In the genomic region with DNA sequence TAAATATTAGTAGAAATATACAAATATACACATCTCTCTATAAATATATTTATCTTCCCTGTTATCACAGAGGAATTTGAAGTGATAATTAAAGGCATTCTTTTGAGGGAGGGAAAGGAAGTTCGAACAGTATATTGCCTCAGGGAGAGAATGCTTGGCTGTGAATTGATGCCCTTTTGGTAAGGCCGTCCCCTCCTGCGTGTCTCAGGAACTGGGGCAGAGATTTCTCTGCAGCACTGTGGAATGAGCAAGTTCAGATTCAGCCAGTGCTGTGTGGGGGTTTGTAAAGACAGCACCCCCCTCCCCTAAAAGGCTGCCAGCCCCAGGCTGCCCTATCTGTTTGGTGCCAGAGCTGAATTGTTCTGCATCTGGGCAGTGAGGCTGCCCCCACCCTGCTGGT, we compare ENCODE assay signal across 24 cellular contexts. TPM values are rescaled to one million over a fixed set of nuclear protein-coding genes. Genes with fewer than 3 reads are reported as not detected.
DNase-seq lines count a peak whose midpoint lies in the region; ATAC-seq and TF ChIP-seq lines count a peak whose summit lies in the region.
"Had no signal": no experiment of that assay in that cellular context is flagged by ENCODE, and none has a peak within 500 bp of the region (broad histone marks: within the 10 kb centered on the region; RNA-seq: fewer than 3 reads in every experiment).

No MANE protein-coding gene starts in this region.

- H3K27ac ChIP-seq in heart left ventricle: no peak overlapping the region
- no peak overlapping the region for H3K27ac ChIP-seq in left ventricle myocardium inferior (replicated peaks)
- no peak overlapping the region for H3K27ac ChIP-seq in RWPE2 (ENCODE audit: poor library complexity, severe bottlenecking)
- peak overlapping the region; percentile 1 for H3K27ac ChIP-seq in psoas muscle
- H3K27ac ChIP-seq: BLaER1 treated with 17β-estradiol and CSF1 and Interleukin-3, amounts not matched to agents 10 nM and 100 nM had no signal

- ATAC-seq in heart left ventricle (peak in 3 of 4 donors; percentile 7 to 28 (median 20)), RWPE2 (ENCODE audit: low read depth) (0 out of 3 replicates have a peak, but pooled peaks have one; percentile 37), psoas muscle (peak in 2 of 4 donors; percentile 19 to 30), HG03521 (IDR thresholded peaks at IDR 0.05; ENCODE audit: unreplicated experiment) (no peak), GM18498 (IDR thresholded peaks at IDR 0.05; ENCODE audit: unreplicated experiment) (no peak)
- ATAC-seq: HepG2 had no signal

- H3K4me1 ChIP-seq in heart left ventricle (peaks cover 0 to 32% (median 2%) of the 10 kb centered on the region in 12 donors), left ventricle myocardium inferior (peaks cover 43% of the 10 kb centered on the region), RWPE2 (ENCODE audit: insufficient read depth, poor library complexity, severe bottlenecking) (no peaks in the 10 kb centered on the region), psoas muscle (peaks cover 35% of the 10 kb centered on the region)
- H3K4me1 ChIP-seq: Caco-2 had no signal

- intact Hi-C loops in heart left ventricle (cut with DNase I): no loop called here
- intact Hi-C loops in left ventricle myocardium inferior (cut with micrococcal nuclease): loop anchor here (5.0 kb wide), 1 partner anchor 238 kb away; no protein-coding TSS in a partner anchor
- intact Hi-C loops in psoas muscle (cut with DNase I): loop anchor here in 1 of 2 donors (5.0 kb wide), 1 partner anchor 33 kb away; no protein-coding TSS in a partner anchor

- no peak for TF ChIP-seq POLR2A in heart left ventricle (IDR thresholded peaks at IDR 0.05)

- peaks cover 0 to 28% (median 4%) of the 10 kb centered on the region in 9 donors for H3K36me3 ChIP-seq in heart left ventricle
- H3K36me3 ChIP-seq in left ventricle myocardium inferior: peaks cover 13% of the 10 kb centered on the region
- H3K36me3 ChIP-seq in RWPE2 (ENCODE audit: low read depth): no peaks in the 10 kb centered on the region
- H3K36me3 ChIP-seq in psoas muscle (ENCODE audit: insufficient read depth in 1 of 2, low read depth in 1 of 2): peaks cover 0 to 14% of the 10 kb centered on the region in 2 donors
- H3K36me3 ChIP-seq: BLaER1 treated with 17β-estradiol and CSF1 and Interleukin-3, amounts not matched to agents 10 nM and 100 nM had no signal

- H3K27me3 ChIP-seq in heart left ventricle: peaks cover 0 to 4% (median 0%) of the 10 kb centered on the region in 9 donors
- H3K27me3 ChIP-seq in left ventricle myocardium inferior (ENCODE audit: low read depth): no peaks in the 10 kb centered on the region
- H3K27me3 ChIP-seq in RWPE2 (ENCODE audit: insufficient read depth, poor library complexity, severe bottlenecking): no peaks in the 10 kb centered on the region
- H3K27me3 ChIP-seq in psoas muscle (ENCODE audit: insufficient read depth in 3 of 3, low read length in 2 of 3): no peaks in the 10 kb centered on the region

- TF ChIP-seq CTCF in heart left ventricle (IDR thresholded peaks at IDR 0.05) (no peak), left ventricle myocardium inferior (IDR thresholded peaks at IDR 0.05; ENCODE audit: borderline replicate concordance) (no peak), RWPE2 (IDR thresholded peaks at IDR 0.05; ENCODE audit: poor library complexity, severe bottlenecking) (no peak), psoas muscle (IDR thresholded peaks at IDR 0.05) (no peak)

- H3K9me3 ChIP-seq in heart left ventricle (no peaks in the 10 kb centered on the region), left ventricle myocardium inferior (replicated peaks) (no peaks in the 10 kb centered on the region), RWPE2 (ENCODE audit: severe bottlenecking) (no peaks in the 10 kb centered on the region), psoas muscle (no peaks in the 10 kb centered on the region)
- H3K9me3 ChIP-seq: BLaER1 treated with 17β-estradiol and CSF1 and Interleukin-3, amounts not matched to agents 10 nM and 100 nM; Caco-2 had no signal

- H3K4me3 ChIP-seq in heart left ventricle (no peak overlapping the region), left ventricle myocardium inferior (no peak overlapping the region), RWPE2 (ENCODE audit: severe bottlenecking) (no peak overlapping the region), psoas muscle (no peak overlapping the region)
- H3K4me3 ChIP-seq: BLaER1 treated with 17β-estradiol and CSF1 and Interleukin-3, amounts not matched to agents 10 nM and 100 nM had no signal

- WGBS in heart left ventricle, 4 donors: 21 to 42% (median 25%) methylated on average over 3 of the region's 3 CpGs
- WGBS in psoas muscle, 3 donors: 22 to 44% (median 24%) methylated on average over 3 of the region's 3 CpGs

- DNase-seq in heart left ventricle: no peak
- DNase-seq in left ventricle myocardium inferior: no peak
- no peak for DNase-seq in RWPE2 (ENCODE audit: low spot score)
- no peak for DNase-seq in psoas muscle
- DNase-seq in stimulated activated naive CD4-positive, alpha-beta T cell treated with Interleukin-2 at 50 U/mL for 16 hours (lab: John Stamatoyannopoulos, UW): no peak
- DNase-seq: 8988T; Caco-2; CD4-positive, alpha-beta memory T cell; DMS 273 treated with DMSO at 0.1 percent for 48 hours; DMS79 treated with DMSO at 0.1 percent for 48 hours; KBM-7; NCI-H1092 treated with DMSO at 0.1 percent for 48 hours; NCI-H1436 treated with DMSO at 0.1 percent for 48 hours; NCI-H1930; NCI-H2227 treated with DMSO at 0.1 percent for 48 hours; NCI-H524 treated with DMSO at 0.1 percent for 48 hours; OCI-M1; RPMI8226; SHP77 treated with DMSO at 0.1 percent for 48 hours; T-helper 1 cell had no signal

RNA-seq across cellular contexts. Expression of a gene that starts 42.0 kb away (rescaled TPM):
- 10 to 100 TPM in 8 of 9 donors, 1 to 10 TPM in 1; 9.8 to 32.0 (median 21.0) TPM for total RNA-seq in heart left ventricle
- polyA plus RNA-seq in heart left ventricle: 10 to 100 TPM; 11.4 to 15.4 TPM
- 25.5 TPM for total RNA-seq in left ventricle myocardium inferior
- 10 to 100 TPM; 12.9 to 96.2 (median 20.6) TPM for total RNA-seq in psoas muscle
- polyA plus RNA-seq in psoas muscle: 10 to 100 TPM in 2 of 3 donors, 1 to 10 TPM in 1; 3.2 to 63.4 (median 33.3) TPM
- total RNA-seq: Caco-2; CD4-positive, alpha-beta memory T cell; HepG2 had no signal
- polyA plus RNA-seq: CD4-positive, alpha-beta memory T cell; HepG2 had no signal

Comparison
In these comparisons a context has a peak if more than half of its experiments do, and no peak if none do; other contexts are left out.
1. ATAC-seq: peak in heart left ventricle (3 of 4) and RWPE2 (single experiment); none in HG03521 (single experiment) and GM18498 (single experiment).